ENCODE assay signal across 1 cellular context in genomic region chr4:78704981-78705757, GRCh38.
TF ChIP-seq lines count a peak whose summit lies in the region.

No MANE protein-coding gene starts in this region.

TF ChIP-seq in HepG2, 621 proteins besides CTCF, POLR2A, EP300 and RAD21 (continued from another document):
- TF ChIP-seq PRDM10 (CRISPR knock-in tag; IDR thresholded peaks at IDR 0.05; ENCODE audit: low read depth), result no peak
- no peak for TF ChIP-seq ZNF749 (CRISPR knock-in tag; IDR thresholded peaks at IDR 0.05; ENCODE audit: borderline replicate concordance)
- TF ChIP-seq HNF4A (CRISPR knock-in tag; IDR thresholded peaks at IDR 0.05), result peak; percentile 27; the same call in 1 of the 2 replicates
- TF ChIP-seq ZFX (CRISPR knock-in tag; IDR thresholded peaks at IDR 0.05; ENCODE audit: low read depth), result no peak
- no peak for TF ChIP-seq CREB1 (IDR thresholded peaks at IDR 0.05)
- TF ChIP-seq CREB1 (CRISPR knock-in tag; IDR thresholded peaks at IDR 0.05), result no peak
- no peak for TF ChIP-seq HNRNPK (IDR thresholded peaks at IDR 0.05; ENCODE audit: low read depth, low read length, poor library complexity, severe bottlenecking)
- no peak for TF ChIP-seq ZNF33A (CRISPR knock-in tag; IDR thresholded peaks at IDR 0.05; ENCODE audit: borderline replicate concordance)
- no peak for TF ChIP-seq ZNF660 (CRISPR knock-in tag; IDR thresholded peaks at IDR 0.05; ENCODE audit: borderline replicate concordance, low read depth)
- no peak for TF ChIP-seq ZNF558 (CRISPR knock-in tag; IDR thresholded peaks at IDR 0.05; ENCODE audit: borderline replicate concordance)
- TF ChIP-seq MTF1 (CRISPR knock-in tag; IDR thresholded peaks at IDR 0.05), result no peak
- no peak for TF ChIP-seq SOX13 (IDR thresholded peaks at IDR 0.05)
- peak in 1 of 2 experiments; percentile 47; a peak in 1 of 4 replicates for TF ChIP-seq SOX13 (CRISPR knock-in tag; conservative IDR thresholded peaks at IDR 0.05 in 1 of 2, IDR thresholded peaks at IDR 0.05 in 1 of 2)
- no peak for TF ChIP-seq ZNF607 (CRISPR knock-in tag; IDR thresholded peaks at IDR 0.05; ENCODE audit: borderline replicate concordance)
- TF ChIP-seq MLLT10 (CRISPR knock-in tag; IDR thresholded peaks at IDR 0.05), result no peak
- TF ChIP-seq GFI1 (CRISPR knock-in tag; IDR thresholded peaks at IDR 0.05; ENCODE audit: borderline replicate concordance), result no peak
- TF ChIP-seq ARNT (IDR thresholded peaks at IDR 0.05), result no peak
- no peak for TF ChIP-seq USF2 (IDR thresholded peaks at IDR 0.05; ENCODE audit: low read depth, low read length)
- TF ChIP-seq USF2 (CRISPR knock-in tag; IDR thresholded peaks at IDR 0.05; ENCODE audit: borderline replicate concordance), result no peak
- TF ChIP-seq MAFK (conservative IDR thresholded peaks at IDR 0.05 in 1 of 2, IDR thresholded peaks at IDR 0.05 in 1 of 2; ENCODE audit: low read length in 2 of 2), result peak; percentile 65 to 84; a peak in 3 of 4 replicates
- no peak for TF ChIP-seq ZNF652 (CRISPR knock-in tag; IDR thresholded peaks at IDR 0.05; ENCODE audit: borderline replicate concordance, low read depth)
- TF ChIP-seq THAP8 (CRISPR knock-in tag; IDR thresholded peaks at IDR 0.05; ENCODE audit: borderline replicate concordance), result no peak
- no peak for TF ChIP-seq ZNF136 (CRISPR knock-in tag; IDR thresholded peaks at IDR 0.05; ENCODE audit: low read depth)
- TF ChIP-seq BCL3 (CRISPR knock-in tag; IDR thresholded peaks at IDR 0.05), result no peak
- TF ChIP-seq ZNF614 (CRISPR knock-in tag; IDR thresholded peaks at IDR 0.05; ENCODE audit: borderline replicate concordance), result no peak
- TF ChIP-seq ZBTB43 (CRISPR knock-in tag; conservative IDR thresholded peaks at IDR 0.05), result no peak
- TF ChIP-seq DPF2 (CRISPR knock-in tag; IDR thresholded peaks at IDR 0.05; ENCODE audit: borderline replicate concordance, low read depth), result no peak
- TF ChIP-seq KLF9 (CRISPR knock-in tag; IDR thresholded peaks at IDR 0.05; ENCODE audit: low read depth), result no peak
- TF ChIP-seq ATF7-NPFF (CRISPR knock-in tag; IDR thresholded peaks at IDR 0.05; ENCODE audit: low read depth), result no peak
- TF ChIP-seq ZNF609 (CRISPR knock-in tag; IDR thresholded peaks at IDR 0.05; ENCODE audit: borderline replicate concordance), result no peak
- peak; percentile 24; the same call in 1 of the 2 replicates for TF ChIP-seq SOX5 (CRISPR knock-in tag; IDR thresholded peaks at IDR 0.05; ENCODE audit: borderline replicate concordance)
